In genomic region chr3:190116551-190117067, GRCh38 we compare ENCODE assay signal across 19 cellular contexts. TPM values are rescaled to one million over a fixed set of nuclear protein-coding genes. Genes with fewer than 3 reads are reported as not detected.
DNase-seq lines count a peak whose midpoint lies in the region; ATAC-seq and TF ChIP-seq lines count a peak whose summit lies in the region.
"Had no signal": no experiment of that assay in that cellular context is flagged by ENCODE, and none has a peak within 500 bp of the region (broad histone marks: within the 10 kb centered on the region; RNA-seq: fewer than 3 reads in every experiment).

No MANE protein-coding gene starts in this region.

- H3K27me3 ChIP-seq in GM06990 (replicated peaks; ENCODE audit: control insufficient read depth, insufficient read depth, low read length) (no peaks in the 10 kb centered on the region), PC-3 (ENCODE audit: low read length) (no peaks in the 10 kb centered on the region)
- no peaks in the 10 kb centered on the region for H3K27me3 ChIP-seq in naive thymus-derived CD4-positive, alpha-beta T cell (ENCODE audit: control insufficient read depth in 2 of 2, insufficient read depth in 2 of 2, low read length in 2 of 2)

- H3K27ac Mint-ChIP-seq in chondrocyte (ENCODE audit: unreplicated experiment) (peak overlapping the region; percentile 9), neural crest cell (ENCODE audit: unreplicated experiment) (no peak overlapping the region)
- H3K27ac Mint-ChIP-seq in naive thymus-derived CD4-positive, alpha-beta T cell, result no peak overlapping the region
- H3K27ac Mint-ChIP-seq: activated CD8-positive, alpha-beta T cell treated with anti-CD3 and anti-CD28 coated beads for 36 hours; CD4-positive, alpha-beta T cell had no signal

- H3K9me2 ChIP-seq in PC-3 (replicated peaks; ENCODE audit: low read length), result no peaks in the 10 kb centered on the region

- H3K4me3 ChIP-seq in GM06990 (replicated peaks; ENCODE audit: low read depth, low read length) (peak overlapping the region; percentile 40), PC-3 (ENCODE audit: low read length) (no peak overlapping the region)
- no peak overlapping the region for H3K4me3 ChIP-seq in naive thymus-derived CD4-positive, alpha-beta T cell (ENCODE audit: low read length)
- H3K4me3 ChIP-seq: heart left ventricle, stomach had no signal

- H3K4me2 ChIP-seq in PC-3 (ENCODE audit: low read length), result no peak overlapping the region

- no peak overlapping the region for H2AFZ ChIP-seq in PC-3 (ENCODE audit: low read length)

- H3K36me3 ChIP-seq in GM06990 (ENCODE audit: control insufficient read depth, insufficient read depth, low read length) (no peaks in the 10 kb centered on the region), PC-3 (ENCODE audit: low read depth, low read length) (no peaks in the 10 kb centered on the region)
- H3K36me3 ChIP-seq in naive thymus-derived CD4-positive, alpha-beta T cell (ENCODE audit: control insufficient read depth in 2 of 3, insufficient read depth in 3 of 3, low read length in 3 of 3), result no peaks in the 10 kb centered on the region
- H3K36me3 ChIP-seq: heart left ventricle, stomach had no signal

- DNase-seq in GM06990 (ENCODE audit: extremely low read depth, insufficient read length), result no peak
- peak; percentile 30 for DNase-seq in PC-3
- DNase-seq in chondrocyte (ENCODE audit: low spot score), result no peak
- no peak for DNase-seq in neural crest cell (ENCODE audit: low read depth, low spot score)
- DNase-seq in retina, result no peak
- no peak for DNase-seq in naive thymus-derived CD4-positive, alpha-beta T cell
- no peak for DNase-seq in RKO (ENCODE audit: low spot score)
- DNase-seq: activated CD8-positive, alpha-beta T cell treated with anti-CD3 and anti-CD28 coated beads for 36 hours; activated gamma-delta T cell treated with Interleukin-2 at 50 U/mL for 16 hours; caudate nucleus; CD4-positive, alpha-beta T cell; GDM1; heart left ventricle; left ventricle myocardium superior; NCI-H1436; NCI-H524; stomach had no signal

- H3K36me3 Mint-ChIP-seq in chondrocyte (ENCODE audit: low read depth) (peaks cover 3% of the 10 kb centered on the region), neural crest cell (ENCODE audit: low read depth) (peaks cover 2% of the 10 kb centered on the region)
- peaks cover 0 to 6% (median 0%) of the 10 kb centered on the region in 5 donors for H3K36me3 Mint-ChIP-seq in naive thymus-derived CD4-positive, alpha-beta T cell

- no peaks in the 10 kb centered on the region for H3F3A ChIP-seq in PC-3 (ENCODE audit: low read length, unreplicated experiment)

- CTCF ChIA-PET in PC-3 (lab: Charles Lee), result no interaction called here
- CTCF ChIA-PET in naive thymus-derived CD4-positive, alpha-beta T cell (lab: Charles Lee), result no interaction called here

- H3K27me3 Mint-ChIP-seq in chondrocyte (ENCODE audit: low read depth), result no peaks in the 10 kb centered on the region
- peaks cover 19% of the 10 kb centered on the region for H3K27me3 Mint-ChIP-seq in neural crest cell (ENCODE audit: low read depth)
- H3K27me3 Mint-ChIP-seq in naive thymus-derived CD4-positive, alpha-beta T cell, result peaks cover 51 to 69% (median 55%) of the 10 kb centered on the region in 5 donors

- H3K9me3 ChIP-seq in PC-3 (ENCODE audit: low read length), result no peaks in the 10 kb centered on the region
- no peaks in the 10 kb centered on the region for H3K9me3 ChIP-seq in naive thymus-derived CD4-positive, alpha-beta T cell (ENCODE audit: control insufficient read depth in 2 of 3, low read length in 3 of 3)
- H3K9me3 ChIP-seq: heart left ventricle, stomach had no signal

- intact Hi-C loops in PC-3 (cut with micrococcal nuclease), result no loop called here
- intact Hi-C loops in naive thymus-derived CD4-positive, alpha-beta T cell (cut with micrococcal nuclease), result loop anchor here in 1 of 2 donors (5.0 kb wide), 1 partner anchor 206 kb away; the partner anchor contains the start of gene CLDN1

- H3K9ac ChIP-seq in PC-3 (ENCODE audit: low read length), result no peak overlapping the region

- no peaks in the 10 kb centered on the region for H4K20me1 ChIP-seq in PC-3 (ENCODE audit: low read length)

- POLR2A ChIA-PET in PC-3 (lab: Charles Lee; ENCODE audit: unreplicated experiment), result no interaction called here
- POLR2A ChIA-PET in naive thymus-derived CD4-positive, alpha-beta T cell (lab: Charles Lee), result no interaction called here

- BruUV-seq in PC-3 (replicated peaks; lab: Mats Ljungman, UMichigan), result no TSS peak

- peaks cover 4% of the 10 kb centered on the region for H3K4me1 ChIP-seq in PC-3 (ENCODE audit: insufficient read depth, low read length)
- no peaks in the 10 kb centered on the region for H3K4me1 ChIP-seq in naive thymus-derived CD4-positive, alpha-beta T cell (ENCODE audit: control insufficient read depth in 2 of 2, insufficient read depth in 2 of 2, low read length in 2 of 2)

- H3K9me3 Mint-ChIP-seq in chondrocyte (ENCODE audit: low read depth) (peaks cover 2% of the 10 kb centered on the region), neural crest cell (no peaks in the 10 kb centered on the region)
- peaks cover 0 to 2% (median 0%) of the 10 kb centered on the region in 11 donors for H3K9me3 Mint-ChIP-seq in naive thymus-derived CD4-positive, alpha-beta T cell
- H3K9me3 Mint-ChIP-seq: activated CD8-positive, alpha-beta T cell treated with anti-CD3 and anti-CD28 coated beads for 36 hours; CD4-positive, alpha-beta T cell had no signal

- ATAC-seq in PC-3 (no peak; the same call in 1 of the 2 replicates), HG03095 (IDR thresholded peaks at IDR 0.05; ENCODE audit: unreplicated experiment) (no peak)
- no peak for ATAC-seq in naive thymus-derived CD4-positive, alpha-beta T cell
- ATAC-seq: activated CD8-positive, alpha-beta T cell treated with anti-CD3 and anti-CD28 coated beads for 36 hours; heart left ventricle; HepG2; left ventricle myocardium superior had no signal

- H3K4me1 Mint-ChIP-seq in chondrocyte (ENCODE audit: low read depth), result peaks cover 73% of the 10 kb centered on the region
- H3K4me1 Mint-ChIP-seq in neural crest cell, result peaks cover 20% of the 10 kb centered on the region
- H3K4me1 Mint-ChIP-seq in naive thymus-derived CD4-positive, alpha-beta T cell, result peaks cover 3 to 11% (median 9%) of the 10 kb centered on the region in 7 donors

- H3K79me2 ChIP-seq in PC-3 (ENCODE audit: low read length), result no peaks in the 10 kb centered on the region

- TF ChIP-seq CTCF in GM06990 (IDR thresholded peaks at IDR 0.05; ENCODE audit: insufficient read depth, low read length, poor library complexity, severe bottlenecking) (no peak), PC-3 (conservative IDR thresholded peaks at IDR 0.05; ENCODE audit: low read depth, low read length) (no peak), chondrocyte (IDR thresholded peaks at IDR 0.05) (no peak), neural crest cell (conservative IDR thresholded peaks at IDR 0.05) (no peak)

- no peak overlapping the region for H3K4me3 Mint-ChIP-seq in chondrocyte (ENCODE audit: unreplicated experiment)
- H3K4me3 Mint-ChIP-seq in neural crest cell, result peak overlapping the region; percentile 61
- no peak overlapping the region for H3K4me3 Mint-ChIP-seq in naive thymus-derived CD4-positive, alpha-beta T cell
- H3K4me3 Mint-ChIP-seq: activated CD8-positive, alpha-beta T cell treated with anti-CD3 and anti-CD28 coated beads for 36 hours; CD4-positive, alpha-beta T cell had no signal

- no peak overlapping the region for H3K27ac ChIP-seq in PC-3 (ENCODE audit: low read length)
- H3K27ac ChIP-seq in naive thymus-derived CD4-positive, alpha-beta T cell (ENCODE audit: low read depth, low read length), result no peak overlapping the region
- H3K27ac ChIP-seq: heart left ventricle, stomach had no signal

RNA-seq across cellular contexts. Expression of gene P3H2, which starts 4.1 kb away (rescaled TPM):
- total RNA-seq in PC-3 (2014; rRNA removed) (4.5 and 11.4 TPM in 2 replicates), chondrocyte (18.2 to 72.4 TPM (median 21.9 TPM) in 3 replicates), neural crest cell (2.0 and 4.1 TPM in 2 replicates)
- total RNA-seq in naive thymus-derived CD4-positive, alpha-beta T cell, result 1 to 10 TPM in 1 of 5 experiments, under 1 TPM in 1, not detected in 3; 0.48 to 1.8 TPM
- not detected for polyA plus RNA-seq in naive thymus-derived CD4-positive, alpha-beta T cell
- total RNA-seq: activated CD8-positive, alpha-beta T cell treated with anti-CD3 and anti-CD28 coated beads for 36 hours; CD4-positive, alpha-beta T cell; HepG2 had no signal
- polyA plus RNA-seq: HepG2 had no signal
